In the genomic region with DNA sequence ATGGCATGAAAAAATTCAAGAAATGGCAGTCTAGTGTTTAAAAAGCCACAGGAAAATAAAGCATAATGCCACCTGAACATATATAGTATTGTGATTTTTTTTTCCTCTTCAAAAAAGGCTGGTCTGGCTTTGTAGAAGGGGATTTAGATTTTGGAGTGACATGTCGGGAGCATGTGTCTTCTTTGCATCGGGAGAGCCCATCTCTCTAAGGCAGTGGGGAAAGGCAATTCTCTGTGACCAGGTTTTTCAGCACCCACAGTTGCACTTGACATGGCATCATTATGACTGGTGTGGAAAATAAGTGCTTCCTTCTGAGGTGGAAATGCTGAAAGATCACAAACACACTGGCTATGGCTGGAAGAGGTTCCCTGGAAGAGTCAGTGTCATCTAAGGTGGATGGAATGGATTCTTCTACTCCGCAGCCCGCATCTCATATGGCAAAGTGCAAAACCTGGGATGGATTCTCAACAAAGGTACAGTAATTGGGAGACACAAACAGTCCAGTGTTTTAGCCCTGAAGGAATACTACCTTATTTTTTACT, we compare ENCODE assay signal across 8 cellular contexts.
DNase-seq lines count a peak whose midpoint lies in the region; ATAC-seq lines count a peak whose summit lies in the region.

No MANE protein-coding gene starts in this region.

- peaks cover 2% of the 10 kb centered on the region for H3K4me1 Mint-ChIP-seq in activated CD4-positive, alpha-beta T cell treated with anti-CD3 and anti-CD28 coated beads, Interleukin-2, amount 10 ng/mL, durations not matched to agents 7 days and 5 days

- POLR2A ChIA-PET in activated CD4-positive, alpha-beta T cell treated with anti-CD3 and anti-CD28 coated beads, Interleukin-2, amount 10 ng/mL, durations not matched to agents 7 days and 5 days (lab: Charles Lee), result no interaction called here

- H3K27me3 Mint-ChIP-seq in activated CD4-positive, alpha-beta T cell treated with anti-CD3 and anti-CD28 coated beads, Interleukin-2, amount 10 ng/mL, durations not matched to agents 7 days and 5 days, result peaks cover 42% of the 10 kb centered on the region

- no peaks in the 10 kb centered on the region for H3K36me3 Mint-ChIP-seq in activated CD4-positive, alpha-beta T cell treated with anti-CD3 and anti-CD28 coated beads, Interleukin-2, amount 10 ng/mL, durations not matched to agents 7 days and 5 days (ENCODE audit: low read depth)
- H3K36me3 Mint-ChIP-seq in activated naive CD4-positive, alpha-beta T cell treated with anti-CD3 and anti-CD28 coated beads, Interleukin-2, amount 50 U/mL, for 72 hours, result no peaks in the 10 kb centered on the region

- peak overlapping the region; percentile 57 for H3K4me3 ChIP-seq in rectal smooth muscle tissue (ENCODE audit: low read length)

- peak; percentile 86 for DNase-seq in EH (ENCODE audit: low read depth)
- DNase-seq in NCI-H2029 treated with DMSO at 0.1 percent for 48 hours (lab: John Stamatoyannopoulos, UW), result peak; percentile 66
- DNase-seq in astrocyte of the hippocampus (ENCODE audit: low read depth, low spot score), result peak; percentile 92
- DNase-seq in hepatic stellate cell (ENCODE audit: low spot score), result peak; percentile 75
- no peak for DNase-seq in activated CD4-positive, alpha-beta T cell treated with anti-CD3 and anti-CD28 coated beads, Interleukin-2, amount 10 ng/mL, durations not matched to agents 7 days and 5 days
- DNase-seq in activated naive CD4-positive, alpha-beta T cell treated with anti-CD3 and anti-CD28 coated beads, Interleukin-2, amount 50 U/mL, for 72 hours (ENCODE audit: low spot score in 2 of 2), result no peak

- no peaks in the 10 kb centered on the region for H3K36me3 ChIP-seq in rectal smooth muscle tissue (ENCODE audit: control insufficient read depth, insufficient read depth, low read length)

- H3K9ac ChIP-seq in rectal smooth muscle tissue (ENCODE audit: low read length), result peak overlapping the region; percentile 27

- CTCF ChIA-PET in activated CD4-positive, alpha-beta T cell treated with anti-CD3 and anti-CD28 coated beads, Interleukin-2, amount 10 ng/mL, durations not matched to agents 7 days and 5 days (lab: Charles Lee), result no interaction called here

- H3K9me3 Mint-ChIP-seq in activated CD4-positive, alpha-beta T cell treated with anti-CD3 and anti-CD28 coated beads, Interleukin-2, amount 10 ng/mL, durations not matched to agents 7 days and 5 days, result no peaks in the 10 kb centered on the region
- no peaks in the 10 kb centered on the region for H3K9me3 Mint-ChIP-seq in activated naive CD4-positive, alpha-beta T cell treated with anti-CD3 and anti-CD28 coated beads, Interleukin-2, amount 50 U/mL, for 72 hours

- no peak overlapping the region for H3K4me3 Mint-ChIP-seq in activated CD4-positive, alpha-beta T cell treated with anti-CD3 and anti-CD28 coated beads, Interleukin-2, amount 10 ng/mL, durations not matched to agents 7 days and 5 days

- no peaks in the 10 kb centered on the region for H3K27me3 ChIP-seq in rectal smooth muscle tissue (ENCODE audit: control insufficient read depth, insufficient read depth, low read length)

- H3K27ac Mint-ChIP-seq in activated CD4-positive, alpha-beta T cell treated with anti-CD3 and anti-CD28 coated beads, Interleukin-2, amount 10 ng/mL, durations not matched to agents 7 days and 5 days, result no peak overlapping the region
- no peak overlapping the region for H3K27ac Mint-ChIP-seq in activated naive CD4-positive, alpha-beta T cell treated with anti-CD3 and anti-CD28 coated beads, Interleukin-2, amount 50 U/mL, for 72 hours

- H3K27ac ChIP-seq in rectal smooth muscle tissue (ENCODE audit: low read depth, low read length), result peak overlapping the region; percentile 89

- no peak for ATAC-seq in HG03460 (IDR thresholded peaks at IDR 0.05; ENCODE audit: unreplicated experiment)
- ATAC-seq in activated naive CD4-positive, alpha-beta T cell treated with anti-CD3 and anti-CD28 coated beads, Interleukin-2, amount 50 U/mL, for 72 hours, result no peak

- peaks cover 11% of the 10 kb centered on the region for H3K4me1 ChIP-seq in rectal smooth muscle tissue (ENCODE audit: control insufficient read depth, insufficient read depth, low read length)

Comparison
In these comparisons a context has a peak if more than half of its experiments do, and no peak if none do; other contexts are left out.
1. DNase-seq: peak in EH (single experiment), NCI-H2029 treated with DMSO at 0.1 percent for 48 hours (single experiment), astrocyte of the hippocampus (single experiment) and hepatic stellate cell (single experiment); none in activated CD4-positive, alpha-beta T cell treated with anti-CD3 and anti-CD28 coated beads, Interleukin-2, amount 10 ng/mL, durations not matched to agents 7 days and 5 days (single experiment) and activated naive CD4-positive, alpha-beta T cell treated with anti-CD3 and anti-CD28 coated beads, Interleukin-2, amount 50 U/mL, for 72 hours (0 of 2).